Comparison of ENCODE assay signal across 13 cellular contexts in genomic region chr11:70141490-70142014, GRCh38.
A peak's percentile ranks its signal among the peaks of the same experiment; 100 is the strongest.
DNase-seq lines count a peak whose midpoint lies in the region; ATAC-seq and TF ChIP-seq lines count a peak whose summit lies in the region.
"Had no signal": no experiment of that assay in that cellular context is flagged by ENCODE, and none has a peak within 500 bp of the region (broad histone marks: within the 10 kb centered on the region; RNA-seq: fewer than 3 reads in every experiment).

No MANE protein-coding gene starts in this region.

- no peak for ATAC-seq in activated CD4-positive, alpha-beta T cell treated with anti-CD3 and anti-CD28 coated beads for 36 hours
- ATAC-seq in GM19397 (IDR thresholded peaks at IDR 0.05; ENCODE audit: unreplicated experiment): no peak
- no peak for ATAC-seq in CD4-positive, alpha-beta T cell (ENCODE audit: poor library complexity)

- H3K36me3 Mint-ChIP-seq in activated CD4-positive, alpha-beta T cell treated with anti-CD3 and anti-CD28 coated beads for 36 hours (ENCODE audit: low read depth): no peaks in the 10 kb centered on the region
- no peaks in the 10 kb centered on the region for H3K36me3 Mint-ChIP-seq in CD4-positive, alpha-beta T cell (ENCODE audit: low read depth)
- H3K36me3 Mint-ChIP-seq: activated naive CD4-positive, alpha-beta T cell treated with anti-CD3 and anti-CD28 coated beads, Interleukin-2, amount 50 U/mL, for 24 hours had no signal

- H3K9me3 Mint-ChIP-seq in activated CD4-positive, alpha-beta T cell treated with anti-CD3 and anti-CD28 coated beads for 36 hours (ENCODE audit: low read depth): no peaks in the 10 kb centered on the region
- no peaks in the 10 kb centered on the region for H3K9me3 Mint-ChIP-seq in CD4-positive, alpha-beta T cell
- H3K9me3 Mint-ChIP-seq: activated naive CD4-positive, alpha-beta T cell treated with anti-CD3 and anti-CD28 coated beads, Interleukin-2, amount 50 U/mL, for 24 hours had no signal

- peaks cover 38% of the 10 kb centered on the region for H3K27me3 Mint-ChIP-seq in activated CD4-positive, alpha-beta T cell treated with anti-CD3 and anti-CD28 coated beads for 36 hours
- H3K27me3 Mint-ChIP-seq in CD4-positive, alpha-beta T cell: peaks cover 53% of the 10 kb centered on the region

- H3K4me3 Mint-ChIP-seq in activated CD4-positive, alpha-beta T cell treated with anti-CD3 and anti-CD28 coated beads for 36 hours: no peak overlapping the region
- no peak overlapping the region for H3K4me3 Mint-ChIP-seq in CD4-positive, alpha-beta T cell
- H3K4me3 Mint-ChIP-seq: activated naive CD4-positive, alpha-beta T cell treated with anti-CD3 and anti-CD28 coated beads, Interleukin-2, amount 50 U/mL, for 24 hours had no signal

- TF ChIP-seq POLR2A in esophagus squamous epithelium (IDR thresholded peaks at IDR 0.05): no peak

- peak overlapping the region; percentile 8 to 29 (median 22) for H3K4me3 ChIP-seq in esophagus squamous epithelium
- H3K4me3 ChIP-seq in skin epidermis: peak overlapping the region in 1 of 7 experiments; percentile 23

- H3K27ac ChIP-seq in esophagus squamous epithelium: peak overlapping the region; percentile 42 to 83 (median 80)
- H3K27ac ChIP-seq in skin epidermis: peak overlapping the region in 17 of 21 experiments; percentile 40 to 88 (median 61)
- no peak overlapping the region for H3K27ac ChIP-seq in CD4-positive, alpha-beta T cell (ENCODE audit: low read depth, low read length)

- H3K27me3 ChIP-seq in esophagus squamous epithelium: peaks cover 0 to 50% (median 0%) of the 10 kb centered on the region in 4 donors
- peaks cover 40% of the 10 kb centered on the region for H3K27me3 ChIP-seq in CD4-positive, alpha-beta T cell (ENCODE audit: control insufficient read depth, insufficient read depth, low read length)

- POLR2A ChIA-PET in activated CD4-positive, alpha-beta T cell treated with anti-CD3 and anti-CD28 coated beads for 36 hours (lab: Charles Lee): no interaction called here
- POLR2A ChIA-PET in CD4-positive, alpha-beta T cell (lab: Charles Lee): no interaction called here

- H3K27ac Mint-ChIP-seq in activated CD4-positive, alpha-beta T cell treated with anti-CD3 and anti-CD28 coated beads for 36 hours: no peak overlapping the region
- H3K27ac Mint-ChIP-seq in CD4-positive, alpha-beta T cell: no peak overlapping the region
- H3K27ac Mint-ChIP-seq: activated naive CD4-positive, alpha-beta T cell treated with anti-CD3 and anti-CD28 coated beads, Interleukin-2, amount 50 U/mL, for 24 hours had no signal

- intact Hi-C loops in activated CD4-positive, alpha-beta T cell treated with anti-CD3 and anti-CD28 coated beads for 36 hours (cut with DNase I, micrococcal nuclease): no loop called here
- intact Hi-C loops in esophagus squamous epithelium (cut with DNase I): loop anchor here (10.0 kb wide), 1 partner anchor 57 kb away; no protein-coding TSS in a partner anchor
- intact Hi-C loops in CD4-positive, alpha-beta T cell (cut with DNase I, micrococcal nuclease): no loop called here

- DNase-seq in activated CD4-positive, alpha-beta T cell treated with anti-CD3 and anti-CD28 coated beads for 36 hours: peak; percentile 55
- DNase-seq in activated CD4-positive, alpha-beta T cell treated with anti-CD3 and anti-CD28 coated beads, Interleukin-2, amount 50 U/mL, for 4 hours: no peak
- peak; percentile 79 for DNase-seq in NCI-H345 treated with DMSO at 0.1 percent for 48 hours (lab: John Stamatoyannopoulos, UW; ENCODE audit: unreplicated experiment)
- DNase-seq in esophagus squamous epithelium (lab: John Stamatoyannopoulos, UW): no peak
- DNase-seq in Ammon's horn (ENCODE audit: low spot score): no peak
- no peak for DNase-seq in CD4-positive, alpha-beta T cell
- DNase-seq: activated CD4-positive, alpha-beta T cell treated with anti-CD3 and anti-CD28 coated beads for 1 hour; GF-D8; NCI-H1694 had no signal

- 6 to 7% methylated on average over 14 to 18 of the region's 18 CpGs for WGBS in esophagus squamous epithelium, 2 donors

- TF ChIP-seq CTCF in esophagus squamous epithelium (IDR thresholded peaks at IDR 0.05): no peak
- no peak for TF ChIP-seq CTCF in CD4-positive, alpha-beta T cell (IDR thresholded peaks at IDR 0.05)

- no peaks in the 10 kb centered on the region for H3K36me3 ChIP-seq in esophagus squamous epithelium

- H3K4me1 Mint-ChIP-seq in activated CD4-positive, alpha-beta T cell treated with anti-CD3 and anti-CD28 coated beads for 36 hours: peaks cover 8% of the 10 kb centered on the region
- peaks cover 5% of the 10 kb centered on the region for H3K4me1 Mint-ChIP-seq in CD4-positive, alpha-beta T cell (ENCODE audit: low read depth)
- H3K4me1 Mint-ChIP-seq: activated naive CD4-positive, alpha-beta T cell treated with anti-CD3 and anti-CD28 coated beads, Interleukin-2, amount 50 U/mL, for 24 hours had no signal

- H3K4me1 ChIP-seq in esophagus squamous epithelium: peaks cover 16 to 35% (median 21%) of the 10 kb centered on the region in 3 donors

- CTCF ChIA-PET in activated CD4-positive, alpha-beta T cell treated with anti-CD3 and anti-CD28 coated beads for 36 hours (lab: Charles Lee): interaction anchor here (0.5 to 1.1 kb wide), 3 partner anchors 13 to 450 kb away, joined by 3 to 5 read pairs (median 3); no protein-coding TSS in a partner anchor
- CTCF ChIA-PET in CD4-positive, alpha-beta T cell (lab: Charles Lee): no interaction called here

- no peaks in the 10 kb centered on the region for H3K9me3 ChIP-seq in esophagus squamous epithelium
- H3K9me3 ChIP-seq in CD4-positive, alpha-beta T cell (ENCODE audit: control insufficient read depth, low read length): no peaks in the 10 kb centered on the region
- H3K9me3 ChIP-seq: heart right ventricle had no signal

Comparison
In these comparisons a context has a peak if more than half of its experiments do, and no peak if none do; other contexts are left out.
1. DNase-seq: peak in activated CD4-positive, alpha-beta T cell treated with anti-CD3 and anti-CD28 coated beads for 36 hours (single experiment) and NCI-H345 treated with DMSO at 0.1 percent for 48 hours (single experiment); none in activated CD4-positive, alpha-beta T cell treated with anti-CD3 and anti-CD28 coated beads, Interleukin-2, amount 50 U/mL, for 4 hours (0 of 2), esophagus squamous epithelium (single experiment), Ammon's horn (single experiment) and CD4-positive, alpha-beta T cell (0 of 10).